ENCODE assay signal across 8 cellular contexts in genomic region chr3:70982700-70983140, GRCh38.
DNase-seq lines count a peak whose midpoint lies in the region; ATAC-seq, FAIRE-seq and TF ChIP-seq lines count a peak whose summit lies in the region.

No MANE protein-coding gene starts in this region.

- H3K4me1 Mint-ChIP-seq in central memory CD8-positive, alpha-beta T cell = peaks cover 29% of the 10 kb centered on the region
- peaks cover 21 to 48% of the 10 kb centered on the region in 2 donors for H3K4me1 Mint-ChIP-seq in stimulated activated naive B cell treated with anti-CD40 and anti-IgM and Interleukin-4, amounts not matched to agents 10 μg/mL and 1 μg/mL and 100 μg/mL, for 72 hours

- TF ChIP-seq CTCF in kidney (IDR thresholded peaks at IDR 0.05; ENCODE audit: borderline replicate concordance, extremely low read depth, insufficient read depth) = no peak
- TF ChIP-seq CTCF in GM10248 (IDR thresholded peaks at IDR 0.05; ENCODE audit: control extremely low read depth, extremely low read depth, low read depth, missing control alignments) = no peak

- H3K4me3 Mint-ChIP-seq in central memory CD8-positive, alpha-beta T cell = no peak overlapping the region
- H3K4me3 Mint-ChIP-seq in stimulated activated naive B cell treated with anti-CD40 and anti-IgM and Interleukin-4, amounts not matched to agents 10 μg/mL and 1 μg/mL and 100 μg/mL, for 72 hours = peak overlapping the region in 1 of 2 donors; percentile 46

- POLR2A ChIA-PET in GM10248 (lab: Yijun Ruan, JAX) = no interaction called here

- DNase-seq in COLO668 (lab: John Stamatoyannopoulos, UW; ENCODE audit: unreplicated experiment) (peak; percentile 1), OCI-M1 (lab: John Stamatoyannopoulos, UW) (peak; percentile 47), kidney (peak; percentile 77), GM10248 (ENCODE audit: extremely low spot score) (no peak), NCI-H82 (lab: John Stamatoyannopoulos, UW) (no peak)
- no peak for DNase-seq in central memory CD8-positive, alpha-beta T cell (ENCODE audit: low spot score in 2 of 2)
- DNase-seq in stimulated activated naive B cell treated with anti-CD40 and anti-IgM and Interleukin-4, amounts not matched to agents 10 μg/mL and 1 μg/mL and 100 μg/mL, for 72 hours = peak; percentile 3

- no peaks in the 10 kb centered on the region for H3K9me3 Mint-ChIP-seq in central memory CD8-positive, alpha-beta T cell
- no peaks in the 10 kb centered on the region for H3K9me3 Mint-ChIP-seq in stimulated activated naive B cell treated with anti-CD40 and anti-IgM and Interleukin-4, amounts not matched to agents 10 μg/mL and 1 μg/mL and 100 μg/mL, for 72 hours

- H3K4me3 ChIP-seq in kidney (ENCODE audit: low read length in 2 of 2) = no peak overlapping the region

- H3K4me1 ChIP-seq in kidney (ENCODE audit: control insufficient read depth in 1 of 2, insufficient read depth in 1 of 2, low read depth in 1 of 2, low read length in 2 of 2) = peaks cover 20 to 27% of the 10 kb centered on the region in 2 donors

- peak overlapping the region; percentile 73 for H3K27ac Mint-ChIP-seq in central memory CD8-positive, alpha-beta T cell (ENCODE audit: low read depth)
- H3K27ac Mint-ChIP-seq in stimulated activated naive B cell treated with anti-CD40 and anti-IgM and Interleukin-4, amounts not matched to agents 10 μg/mL and 1 μg/mL and 100 μg/mL, for 72 hours = peak overlapping the region; percentile 82

- intact Hi-C loops in kidney (cut with DNase I) = no loop called here

- H3K9me3 ChIP-seq in kidney (ENCODE audit: control insufficient read depth in 1 of 2, low read length in 2 of 2) = no peaks in the 10 kb centered on the region

- H3K27ac ChIP-seq in kidney (ENCODE audit: low read depth in 2 of 2, low read length in 2 of 2) = peak overlapping the region; percentile 80 to 91

- H3K36me3 ChIP-seq in kidney (ENCODE audit: control insufficient read depth in 1 of 2, insufficient read depth in 2 of 2, low read length in 2 of 2) = peaks cover 8 to 12% of the 10 kb centered on the region in 2 donors

- no peaks in the 10 kb centered on the region for H3K27me3 Mint-ChIP-seq in central memory CD8-positive, alpha-beta T cell
- H3K27me3 Mint-ChIP-seq in stimulated activated naive B cell treated with anti-CD40 and anti-IgM and Interleukin-4, amounts not matched to agents 10 μg/mL and 1 μg/mL and 100 μg/mL, for 72 hours = no peaks in the 10 kb centered on the region

- H3K9ac ChIP-seq in kidney (ENCODE audit: low read length in 2 of 2) = peak overlapping the region in 1 of 2 donors; percentile 60

- peak; percentile 66 for ATAC-seq in GM21737 (IDR thresholded peaks at IDR 0.05; ENCODE audit: unreplicated experiment)
- ATAC-seq in central memory CD8-positive, alpha-beta T cell (replicated peaks; ENCODE audit: extremely low read depth, poor library complexity, severe bottlenecking) = no peak
- ATAC-seq in stimulated activated naive B cell treated with anti-CD40 and anti-IgM and Interleukin-4, amounts not matched to agents 10 μg/mL and 1 μg/mL and 100 μg/mL, for 72 hours (replicated peaks) = peak; percentile 49 to 61

- CTCF ChIA-PET in GM10248 (lab: Yijun Ruan, JAX) = interaction anchor here (0.7 kb wide), 1 partner anchor 16 kb away, joined by 3 read pairs; no protein-coding TSS in a partner anchor

- no peak for FAIRE-seq in kidney (lab: Jason Lieb, UNC)

- peaks cover 43% of the 10 kb centered on the region for H3K36me3 Mint-ChIP-seq in central memory CD8-positive, alpha-beta T cell (ENCODE audit: insufficient read depth)
- peaks cover 41 to 66% of the 10 kb centered on the region in 2 donors for H3K36me3 Mint-ChIP-seq in stimulated activated naive B cell treated with anti-CD40 and anti-IgM and Interleukin-4, amounts not matched to agents 10 μg/mL and 1 μg/mL and 100 μg/mL, for 72 hours

Comparison
In these comparisons a context has a peak if more than half of its experiments do, and no peak if none do; other contexts are left out.
1. DNase-seq: peak in COLO668 (single experiment), OCI-M1 (single experiment), kidney (single experiment) and stimulated activated naive B cell treated with anti-CD40 and anti-IgM and Interleukin-4, amounts not matched to agents 10 μg/mL and 1 μg/mL and 100 μg/mL, for 72 hours (single experiment); none in central memory CD8-positive, alpha-beta T cell (0 of 2), GM10248 (single experiment) and NCI-H82 (single experiment).